Comparison of ENCODE assay signal across 19 cellular contexts in the genomic region with DNA sequence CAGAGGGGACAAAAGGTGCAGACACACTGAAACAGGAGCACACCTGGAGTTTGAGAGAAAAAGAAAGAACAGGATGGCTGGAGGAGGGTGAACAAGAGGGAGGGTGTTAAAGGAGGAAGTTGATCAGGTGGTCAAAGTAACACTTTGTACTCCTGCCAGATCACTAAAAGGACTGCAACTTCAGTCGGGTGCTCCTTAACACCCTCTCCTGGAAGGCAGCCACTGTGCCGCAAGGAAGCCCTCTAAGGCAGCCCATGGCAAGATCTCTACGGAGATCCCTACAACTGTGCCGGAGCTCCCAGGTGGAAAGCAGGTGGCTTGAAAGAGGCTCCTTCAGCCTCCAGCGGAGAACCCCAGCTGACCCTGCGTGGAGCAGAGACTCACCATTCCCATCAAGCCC.
DNase-seq lines count a peak whose midpoint lies in the region; ATAC-seq, FAIRE-seq and TF ChIP-seq lines count a peak whose summit lies in the region.
"Had no signal": no experiment of that assay in that cellular context is flagged by ENCODE, and none has a peak within 500 bp of the region (broad histone marks: within the 10 kb centered on the region; RNA-seq: fewer than 3 reads in every experiment).

No MANE protein-coding gene starts in this region.

- H4K20me1 ChIP-seq in GM23338 (replicated peaks; ENCODE audit: insufficient read depth) = no peaks in the 10 kb centered on the region

- H3K4me2 ChIP-seq in GM23338 (peak overlapping the region; percentile 42), trophoblast cell (ENCODE audit: low read length) (peak overlapping the region; percentile 4)

- H3K27me3 Mint-ChIP-seq in GM23338 (ENCODE audit: insufficient read depth, low read depth, poor library complexity) = no peaks in the 10 kb centered on the region
- H3K27me3 Mint-ChIP-seq: memory B cell had no signal

- H3K4me1 Mint-ChIP-seq in GM23338 = peaks cover 8% of the 10 kb centered on the region
- H3K4me1 Mint-ChIP-seq: immature natural killer cell, memory B cell had no signal

- FAIRE-seq in RCC 7860 (lab: Jason Lieb, UNC) = no peak
- FAIRE-seq: endometrium, HepG2 had no signal

- no peak overlapping the region for H3K14ac ChIP-seq in trophoblast cell (ENCODE audit: low read length)

- H3K23ac ChIP-seq in trophoblast cell (ENCODE audit: low read length) = no peak overlapping the region

- H3K9ac ChIP-seq in trophoblast cell (ENCODE audit: low read length) = no peak overlapping the region

- peak overlapping the region; percentile 98 for H2AFZ ChIP-seq in GM23338
- H2AFZ ChIP-seq in trophoblast cell (ENCODE audit: insufficient read depth, low read length, poor library complexity) = no peak overlapping the region

- H4K12ac ChIP-seq in trophoblast cell (ENCODE audit: low read depth, low read length) = no peak overlapping the region

- peak overlapping the region; percentile 10; the same call in 1 of the 2 replicates for H3K27ac Mint-ChIP-seq in GM23338
- H3K27ac Mint-ChIP-seq: immature natural killer cell, memory B cell had no signal

- H3K27ac ChIP-seq in GM23338 (ENCODE audit: low read depth) (no peak overlapping the region; the same call in 1 of the 2 replicates), iPS DF 6.9 (ENCODE audit: low read length) (no peak overlapping the region), trophoblast cell (ENCODE audit: low read depth, low read length) (no peak overlapping the region)
- H3K27ac ChIP-seq: ascending aorta had no signal

- no peak overlapping the region for H3K4me3 ChIP-seq in GM23338
- H3K4me3 ChIP-seq in iPS DF 6.9 (ENCODE audit: low read length) = no peak overlapping the region
- H3K4me3 ChIP-seq in trophoblast cell (ENCODE audit: low read depth, low read length) = no peak overlapping the region
- H3K4me3 ChIP-seq: ascending aorta had no signal

- no CpG with 5 or more reads among the region's 6 CpGs for WGBS in iPS DF 6.9 (ENCODE audit: insufficient coverage, insufficient read length)
- no CpG with 5 or more reads among the region's 6 CpGs for WGBS in trophoblast cell (ENCODE audit: extremely low coverage, insufficient coverage, insufficient read length)

- H3K9me3 Mint-ChIP-seq in GM23338 = peaks cover 17% of the 10 kb centered on the region
- H3K9me3 Mint-ChIP-seq: memory B cell had no signal

- peak overlapping the region; percentile 55 for H2BK120ac ChIP-seq in trophoblast cell (ENCODE audit: insufficient read depth, low read length, poor library complexity)

- H3K4ac ChIP-seq in trophoblast cell (ENCODE audit: low read depth, low read length) = no peak overlapping the region

- peak overlapping the region; percentile 81 for H2BK12ac ChIP-seq in trophoblast cell (ENCODE audit: low read length)

- H3K36me3 ChIP-seq in GM23338 (ENCODE audit: insufficient read depth) = no peaks in the 10 kb centered on the region; the same call in 1 of the 2 replicates
- no peaks in the 10 kb centered on the region for H3K36me3 ChIP-seq in iPS DF 6.9 (ENCODE audit: control insufficient read depth, insufficient read depth, low read length)
- H3K36me3 ChIP-seq in trophoblast cell (ENCODE audit: control insufficient read depth in 1 of 2, insufficient read depth in 2 of 2, low read length in 2 of 2) = no peaks in the 10 kb centered on the region
- H3K36me3 ChIP-seq: ascending aorta had no signal

- H3K79me1 ChIP-seq in trophoblast cell (ENCODE audit: low read length) = no peaks in the 10 kb centered on the region

- no peak overlapping the region for H2AK5ac ChIP-seq in trophoblast cell (ENCODE audit: low read length)

- peak overlapping the region; percentile 10 for H4K91ac ChIP-seq in trophoblast cell (ENCODE audit: low read depth, low read length)

- H3K79me2 ChIP-seq in GM23338 (replicated peaks; ENCODE audit: insufficient read depth) = no peaks in the 10 kb centered on the region
- no peaks in the 10 kb centered on the region for H3K79me2 ChIP-seq in trophoblast cell (ENCODE audit: control insufficient read depth, insufficient read depth, low read length, poor library complexity)

- peak overlapping the region; percentile 17 for H4K8ac ChIP-seq in trophoblast cell (ENCODE audit: low read depth, low read length)

- peak in 1 of 2 experiments; percentile 39; a peak in 2 of 4 replicates for TF ChIP-seq CTCF in GM23338 (conservative IDR thresholded peaks at IDR 0.05; ENCODE audit: low read depth in 2 of 2)

- ATAC-seq in GM23338 (peak; percentile 99), HG03135 (IDR thresholded peaks at IDR 0.05; ENCODE audit: unreplicated experiment) (no peak)
- ATAC-seq: HepG2, right cardiac atrium had no signal

- H3K27me3 ChIP-seq in GM23338 (ENCODE audit: insufficient read depth) = no peaks in the 10 kb centered on the region
- no peaks in the 10 kb centered on the region for H3K27me3 ChIP-seq in iPS DF 6.9 (ENCODE audit: control insufficient read depth, insufficient read depth, low read length)
- H3K27me3 ChIP-seq in trophoblast cell (ENCODE audit: insufficient read depth, low read length) = no peaks in the 10 kb centered on the region
- H3K27me3 ChIP-seq: ascending aorta had no signal

- H3K36me3 Mint-ChIP-seq in GM23338 (ENCODE audit: low read depth) = peaks cover 3% of the 10 kb centered on the region; the same call in 2 of the 3 replicates
- H3K36me3 Mint-ChIP-seq: immature natural killer cell, memory B cell had no signal

- no peak overlapping the region for H2BK5ac ChIP-seq in trophoblast cell (ENCODE audit: low read depth, low read length, poor library complexity)

- no peaks in the 10 kb centered on the region for H3K9me2 ChIP-seq in GM23338 (ENCODE audit: insufficient read depth)

- H3K18ac ChIP-seq in trophoblast cell (ENCODE audit: low read length) = no peak overlapping the region

- H3K9me3 ChIP-seq in iPS DF 6.9 (ENCODE audit: control insufficient read depth, insufficient read depth, low read length) = no peaks in the 10 kb centered on the region
- no peaks in the 10 kb centered on the region for H3K9me3 ChIP-seq in trophoblast cell (ENCODE audit: insufficient read depth, low read depth, low read length)

- no peaks in the 10 kb centered on the region for H3F3A ChIP-seq in GM23338 (replicated peaks; ENCODE audit: low read depth)

- DNase-seq in GM23338 (ENCODE audit: low spot score) (peak; percentile 73), NCI-H1105 treated with DMSO at 0.1 percent for 48 hours (lab: John Stamatoyannopoulos, UW) (peak; percentile 65), iPS DF 6.9 (ENCODE audit: low read depth, low spot score) (peak; percentile 29), trophoblast cell (no peak), RCC 7860 (ENCODE audit: low spot score) (no peak), foreskin melanocyte (no peak), SHP77 (lab: John Stamatoyannopoulos, UW) (no peak)
- DNase-seq: activated CD4-positive, alpha-beta T cell treated with anti-CD3 and anti-CD28 coated beads for 1 hour; AML-193; HCEC 1CT; immature natural killer cell; NCI-H2171 treated with DMSO at 0.1 percent for 48 hours; right cardiac atrium; SHP77 treated with DMSO at 0.1 percent for 48 hours had no signal

- peak overlapping the region; percentile 5; the same call in 2 of the 3 replicates for H3K4me3 Mint-ChIP-seq in GM23338
- H3K4me3 Mint-ChIP-seq: immature natural killer cell, memory B cell had no signal

- H3K4me1 ChIP-seq in GM23338 (ENCODE audit: insufficient read depth) (peaks cover 10% of the 10 kb centered on the region), iPS DF 6.9 (ENCODE audit: control insufficient read depth, insufficient read depth, low read length) (peaks cover 1% of the 10 kb centered on the region; the same call in 1 of the 2 replicates), trophoblast cell (ENCODE audit: control insufficient read depth in 1 of 2, insufficient read depth in 2 of 2, low read length in 2 of 2) (peaks cover 7 to 9% of the 10 kb centered on the region in 2 experiments)
- H3K4me1 ChIP-seq: ascending aorta had no signal

TF ChIP-seq in GM23338, 12 proteins besides CTCF, POLR2A, EP300 and RAD21 (continues in another document):
- TF ChIP-seq EZH2phosphoT487 (IDR thresholded peaks at IDR 0.05; ENCODE audit: unreplicated experiment) = no peak

Comparison
In these comparisons a context has a peak if more than half of its experiments do, and no peak if none do; other contexts are left out.
1. DNase-seq: peak in GM23338 (single experiment), NCI-H1105 treated with DMSO at 0.1 percent for 48 hours (single experiment) and iPS DF 6.9 (single experiment); none in trophoblast cell (0 of 2), RCC 7860 (single experiment), foreskin melanocyte (single experiment) and SHP77 (0 of 2).